In the genomic region with DNA sequence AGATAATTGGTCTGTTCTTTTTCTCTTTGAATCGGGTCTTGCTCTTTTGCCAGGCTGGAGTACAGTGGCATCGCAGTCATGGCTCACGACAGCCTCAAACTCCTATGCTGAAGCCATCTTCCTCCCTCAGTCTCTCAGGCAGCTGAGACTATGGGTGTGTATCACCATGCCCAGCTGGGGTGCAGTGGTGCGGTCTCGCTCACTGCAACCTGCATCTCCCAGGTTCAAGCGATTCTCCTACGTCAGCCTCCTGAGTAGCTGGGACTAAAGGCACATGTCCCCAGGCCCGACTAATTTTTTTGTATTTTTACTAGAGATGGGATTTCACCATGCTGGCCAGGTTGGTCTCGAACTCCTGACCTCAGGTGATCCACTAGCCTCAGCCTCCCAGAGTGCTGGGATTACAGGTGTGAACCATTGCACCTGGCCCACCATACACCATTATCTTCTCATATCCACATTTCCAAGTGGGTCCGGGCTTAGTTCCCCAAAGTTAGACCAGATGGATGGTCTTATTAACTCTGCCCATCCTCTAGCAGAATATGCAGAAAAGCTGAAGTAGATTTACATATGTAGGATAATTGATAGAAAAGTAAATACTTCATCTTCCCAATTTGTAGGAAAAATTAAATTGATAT, we compare ENCODE assay signal across 15 cellular contexts. TPM values are rescaled to one million over a fixed set of nuclear protein-coding genes. Genes with fewer than 3 reads are reported as not detected.
DNase-seq lines count a peak whose midpoint lies in the region; ATAC-seq and TF ChIP-seq lines count a peak whose summit lies in the region.
"Had no signal": no experiment of that assay in that cellular context is flagged by ENCODE, and none has a peak within 500 bp of the region (broad histone marks: within the 10 kb centered on the region; RNA-seq: fewer than 3 reads in every experiment).

No MANE protein-coding gene starts in this region.

- no peak overlapping the region for H4K5ac ChIP-seq in H9 (ENCODE audit: insufficient read length, low read depth, low read length)

- no peaks in the 10 kb centered on the region for H3K23me2 ChIP-seq in H9 (ENCODE audit: insufficient read length, low read depth, low read length, poor library complexity, severe bottlenecking)

- WGBS in H9 (ENCODE audit: extremely low coverage, insufficient read length, low lambda C conversion rate): no CpG with 5 or more reads among the region's 10 CpGs
- 95 to 98% methylated on average over 9 to 10 of the region's 10 CpGs for WGBS in endodermal cell (ENCODE audit: insufficient coverage in 1 of 2, insufficient read length in 1 of 2), 2 experiments
- WGBS in neuronal stem cell (ENCODE audit: extremely low coverage in 2 of 2, insufficient read length in 2 of 2, insufficient replicate concordance in 1 of 2), 2 donors: no CpG with 5 or more reads among the region's 10 CpGs
- WGBS in mammary epithelial cell (ENCODE audit: low coverage, missing lambda C conversion rate): 98% methylated on average over 10 of the region's 10 CpGs

- H3K36me3 ChIP-seq in endodermal cell (ENCODE audit: control insufficient read depth, insufficient read depth, low read length) (peaks cover 96% of the 10 kb centered on the region), neuronal stem cell (replicated peaks in 1 of 2; ENCODE audit: control insufficient read depth in 2 of 2, insufficient read depth in 2 of 2, low read length in 2 of 2) (peaks cover 39 to 98% of the 10 kb centered on the region in 2 donors), mammary epithelial cell (ENCODE audit: insufficient read depth, low read length) (peaks cover 29% of the 10 kb centered on the region)

- peaks cover 62% of the 10 kb centered on the region for H3K36me3 Mint-ChIP-seq in activated CD8-positive, alpha-beta T cell treated with anti-CD3 and anti-CD28 coated beads for 36 hours (ENCODE audit: low read depth)
- H3K36me3 Mint-ChIP-seq in activated CD8-positive, alpha-beta T cell treated with anti-CD3 and anti-CD28 coated beads, Interleukin-2, amount 10 ng/mL, durations not matched to agents 7 days and 5 days (ENCODE audit: low read depth): peaks cover 76% of the 10 kb centered on the region
- H3K36me3 Mint-ChIP-seq in H9 (ENCODE audit: insufficient read depth in 1 of 3, low read depth in 3 of 3) (peaks cover 66 to 95% (median 91%) of the 10 kb centered on the region in 3 experiments), endodermal cell (ENCODE audit: low read depth) (peaks cover 85% of the 10 kb centered on the region)

- H3K9ac ChIP-seq in H9 (ENCODE audit: extremely low read depth, insufficient read length, low read length) (no peak overlapping the region), endodermal cell (ENCODE audit: extremely low read depth, low read length, poor library complexity, severe bottlenecking) (no peak overlapping the region), neuronal stem cell (ENCODE audit: low read depth, low read length, poor library complexity) (no peak overlapping the region), mammary epithelial cell (ENCODE audit: insufficient read depth, low read length) (no peak overlapping the region)
- H3K9ac ChIP-seq: BLaER1 had no signal

- no peak overlapping the region for H3K56ac ChIP-seq in H9 (ENCODE audit: insufficient read length, low read depth, low read length)

- H3K27me3 Mint-ChIP-seq in activated CD8-positive, alpha-beta T cell treated with anti-CD3 and anti-CD28 coated beads for 36 hours: no peaks in the 10 kb centered on the region
- H3K27me3 Mint-ChIP-seq in activated CD8-positive, alpha-beta T cell treated with anti-CD3 and anti-CD28 coated beads, Interleukin-2, amount 10 ng/mL, durations not matched to agents 7 days and 5 days (ENCODE audit: low read depth): no peaks in the 10 kb centered on the region
- H3K27me3 Mint-ChIP-seq in H9 (ENCODE audit: low read depth): no peaks in the 10 kb centered on the region
- H3K27me3 Mint-ChIP-seq in endodermal cell (ENCODE audit: insufficient read depth): no peaks in the 10 kb centered on the region

- H3K14ac ChIP-seq in H9 (ENCODE audit: insufficient read depth, low read length) (no peak overlapping the region), neuronal stem cell (ENCODE audit: low read length) (no peak overlapping the region)

- H3K4me1 Mint-ChIP-seq in activated CD8-positive, alpha-beta T cell treated with anti-CD3 and anti-CD28 coated beads for 36 hours (ENCODE audit: low read depth): peaks cover 16% of the 10 kb centered on the region
- H3K4me1 Mint-ChIP-seq in activated CD8-positive, alpha-beta T cell treated with anti-CD3 and anti-CD28 coated beads, Interleukin-2, amount 10 ng/mL, durations not matched to agents 7 days and 5 days (ENCODE audit: low read depth): peaks cover 26% of the 10 kb centered on the region
- H3K4me1 Mint-ChIP-seq in H9 (no peaks in the 10 kb centered on the region), endodermal cell (no peaks in the 10 kb centered on the region)

- no peak overlapping the region for H3K27ac ChIP-seq in H9 (ENCODE audit: insufficient read length, low read depth, low read length)
- H3K27ac ChIP-seq in endodermal cell (ENCODE audit: low read depth, low read length): no peak overlapping the region
- H3K27ac ChIP-seq in neuronal stem cell (replicated peaks; ENCODE audit: low read length): no peak overlapping the region
- no peak overlapping the region for H3K27ac ChIP-seq in mammary epithelial cell (ENCODE audit: insufficient read depth, low read depth, low read length)
- H3K27ac ChIP-seq: BLaER1, PC-9 had no signal

- H4K20me1 ChIP-seq in H9 (ENCODE audit: control insufficient read depth, insufficient read depth, insufficient read length): no peaks in the 10 kb centered on the region
- H4K20me1 ChIP-seq in mammary epithelial cell (ENCODE audit: insufficient read depth, low read length): no peaks in the 10 kb centered on the region

- H2BK20ac ChIP-seq in H9 (ENCODE audit: low read depth, low read length, poor library complexity, severe bottlenecking): no peak overlapping the region

- H4K91ac ChIP-seq in H9 (ENCODE audit: insufficient read length, low read depth, low read length) (no peak overlapping the region), neuronal stem cell (ENCODE audit: low read depth, low read length, poor library complexity) (peak overlapping the region; percentile 86)

- H3K79me2 ChIP-seq in H9 (ENCODE audit: insufficient read depth, low read length) (peaks cover 1% of the 10 kb centered on the region; the same call in 1 of the 2 replicates), mammary epithelial cell (ENCODE audit: insufficient read depth, low read length) (peaks cover 6% of the 10 kb centered on the region)

- no peak for TF ChIP-seq CTCF in activated CD8-positive, alpha-beta T cell treated with anti-CD3 and anti-CD28 coated beads for 36 hours (IDR thresholded peaks at IDR 0.05)
- TF ChIP-seq CTCF in H9 (conservative IDR thresholded peaks at IDR 0.05): no peak
- no peak for TF ChIP-seq CTCF in endodermal cell (conservative IDR thresholded peaks at IDR 0.05)
- no peak for TF ChIP-seq CTCF in mammary epithelial cell (conservative IDR thresholded peaks at IDR 0.05 in 1 of 2, IDR thresholded peaks at IDR 0.05 in 1 of 2; ENCODE audit: extremely low read depth in 1 of 2, insufficient read depth in 1 of 2, low read depth in 1 of 2, low read length in 2 of 2)

- H3K18ac ChIP-seq in H9 (ENCODE audit: insufficient read length, low read depth, low read length) (no peak overlapping the region), neuronal stem cell (ENCODE audit: low read length) (no peak overlapping the region)

- H2BK120ac ChIP-seq in H9 (ENCODE audit: low read depth, low read length, poor library complexity, severe bottlenecking) (no peak overlapping the region), neuronal stem cell (ENCODE audit: low read depth, low read length) (no peak overlapping the region)

- no peaks in the 10 kb centered on the region for H3K9me3 Mint-ChIP-seq in activated CD8-positive, alpha-beta T cell treated with anti-CD3 and anti-CD28 coated beads for 36 hours
- no peaks in the 10 kb centered on the region for H3K9me3 Mint-ChIP-seq in activated CD8-positive, alpha-beta T cell treated with anti-CD3 and anti-CD28 coated beads, Interleukin-2, amount 10 ng/mL, durations not matched to agents 7 days and 5 days (ENCODE audit: insufficient read depth)
- no peaks in the 10 kb centered on the region for H3K9me3 Mint-ChIP-seq in H9
- no peaks in the 10 kb centered on the region for H3K9me3 Mint-ChIP-seq in endodermal cell

- intact Hi-C loops in activated CD8-positive, alpha-beta T cell treated with anti-CD3 and anti-CD28 coated beads for 36 hours (cut with micrococcal nuclease): no loop called here
- intact Hi-C loops in mammary epithelial cell (cut with micrococcal nuclease): no loop called here

- no peak overlapping the region for H2BK12ac ChIP-seq in H9 (ENCODE audit: insufficient read length, low read depth, low read length)
- H2BK12ac ChIP-seq in neuronal stem cell (ENCODE audit: low read length): no peak overlapping the region

- H3T11ph ChIP-seq in H9 (ENCODE audit: low read length): no peak overlapping the region

- ATAC-seq in activated CD8-positive, alpha-beta T cell treated with anti-CD3 and anti-CD28 coated beads for 36 hours: no peak
- ATAC-seq in activated CD8-positive, alpha-beta T cell treated with anti-CD3 and anti-CD28 coated beads, Interleukin-2, amount 10 ng/mL, durations not matched to agents 7 days and 5 days: no peak
- no peak for ATAC-seq in left lobe of liver

- CTCF ChIA-PET in activated CD8-positive, alpha-beta T cell treated with anti-CD3 and anti-CD28 coated beads for 36 hours (lab: Charles Lee): interaction anchor here (1.3 kb wide), 1 partner anchor 19 kb away, joined by 3 read pairs; no protein-coding TSS in a partner anchor
- CTCF ChIA-PET in activated CD8-positive, alpha-beta T cell treated with anti-CD3 and anti-CD28 coated beads, Interleukin-2, amount 10 ng/mL, durations not matched to agents 7 days and 5 days (lab: Charles Lee): no interaction called here
- CTCF ChIA-PET in mammary epithelial cell (lab: Charles Lee; ENCODE audit: low non-redundant PET): no interaction called here

- no peaks in the 10 kb centered on the region for H3K27me3 ChIP-seq in H9 (ENCODE audit: insufficient read depth, low read length)
- H3K27me3 ChIP-seq in endodermal cell (ENCODE audit: control insufficient read depth, insufficient read depth, low read length, poor library complexity, severe bottlenecking): no peaks in the 10 kb centered on the region
- H3K27me3 ChIP-seq in neuronal stem cell (ENCODE audit: control insufficient read depth in 3 of 3, insufficient read depth in 3 of 3, low read depth in 1 of 3, low read length in 3 of 3): no peaks in the 10 kb centered on the region
- no peaks in the 10 kb centered on the region for H3K27me3 ChIP-seq in mammary epithelial cell (ENCODE audit: insufficient read depth, low read length)
- H3K27me3 ChIP-seq: BLaER1 had no signal

- BruUV-seq in mammary epithelial cell (replicated peaks; lab: Mats Ljungman, UMichigan): no TSS peak

- H4K8ac ChIP-seq in H9 (replicated peaks; ENCODE audit: insufficient read length, low read depth, low read length): no peak overlapping the region
- no peak overlapping the region for H4K8ac ChIP-seq in neuronal stem cell (ENCODE audit: low read depth, low read length)

- no peak overlapping the region for H2BK15ac ChIP-seq in H9 (ENCODE audit: low read depth, low read length)
- H2BK15ac ChIP-seq in neuronal stem cell (ENCODE audit: low read length): no peak overlapping the region

- no peak overlapping the region for H3K23ac ChIP-seq in H9 (ENCODE audit: insufficient read length, low read depth, low read length)
- H3K23ac ChIP-seq in neuronal stem cell (ENCODE audit: low read depth, low read length, poor library complexity): no peak overlapping the region

- H3K79me1 ChIP-seq in H9 (ENCODE audit: insufficient read depth, low read depth, low read length, poor library complexity, severe bottlenecking) (peaks cover 5% of the 10 kb centered on the region), neuronal stem cell (ENCODE audit: low read depth, low read length) (no peaks in the 10 kb centered on the region)

- H3K4me1 ChIP-seq in H9 (ENCODE audit: insufficient read depth, low read length) (no peaks in the 10 kb centered on the region), endodermal cell (ENCODE audit: control insufficient read depth, insufficient read depth, low read length) (no peaks in the 10 kb centered on the region), neuronal stem cell (ENCODE audit: control insufficient read depth in 2 of 2, insufficient read depth in 1 of 2, low read depth in 1 of 2, low read length in 2 of 2) (no peaks in the 10 kb centered on the region), mammary epithelial cell (ENCODE audit: insufficient read depth, low read length) (peaks cover 17% of the 10 kb centered on the region)

- H2AK5ac ChIP-seq in H9 (ENCODE audit: insufficient read length, low read length): no peak overlapping the region
- H2AK5ac ChIP-seq in neuronal stem cell (ENCODE audit: low read depth, low read length): no peak overlapping the region

- H3K4me3 ChIP-seq in endodermal cell (ENCODE audit: low read length) (no peak overlapping the region), neuronal stem cell (ENCODE audit: low read length in 2 of 2) (no peak overlapping the region), mammary epithelial cell (replicated peaks in 1 of 3; ENCODE audit: insufficient read depth in 1 of 3, low read depth in 2 of 3, low read length in 3 of 3) (no peak overlapping the region)
- H3K4me3 ChIP-seq: BLaER1, PC-9 had no signal

- no peak overlapping the region for H3K4me2 ChIP-seq in H9 (ENCODE audit: insufficient read depth, insufficient read length, low read length)
- no peak overlapping the region for H3K4me2 ChIP-seq in neuronal stem cell (ENCODE audit: insufficient read depth, low read length, poor library complexity, severe bottlenecking)
- no peak overlapping the region for H3K4me2 ChIP-seq in mammary epithelial cell (ENCODE audit: insufficient read depth, low read depth, low read length)
- H3K4me2 ChIP-seq: BLaER1, PC-9 had no signal

- no peak for DNase-seq in activated CD8-positive, alpha-beta T cell treated with anti-CD3 and anti-CD28 coated beads for 36 hours
- DNase-seq in activated CD8-positive, alpha-beta T cell treated with anti-CD3 and anti-CD28 coated beads, Interleukin-2, amount 10 ng/mL, durations not matched to agents 7 days and 5 days: no peak
- DNase-seq in H9 (no peak), endodermal cell (peak; percentile 45), neuronal stem cell (ENCODE audit: low spot score) (no peak), mammary epithelial cell (no peak), SKM-1 (lab: John Stamatoyannopoulos, UW; ENCODE audit: unreplicated experiment) (no peak), left lobe of liver (ENCODE audit: low spot score) (no peak)
- DNase-seq: H7, Karpas-422, NCI-H1436, NCI-H1930, NCI-H526, PC-9 had no signal

- H3K4me3 Mint-ChIP-seq in activated CD8-positive, alpha-beta T cell treated with anti-CD3 and anti-CD28 coated beads for 36 hours: no peak overlapping the region
- H3K4me3 Mint-ChIP-seq in activated CD8-positive, alpha-beta T cell treated with anti-CD3 and anti-CD28 coated beads, Interleukin-2, amount 10 ng/mL, durations not matched to agents 7 days and 5 days: no peak overlapping the region
- H3K4me3 Mint-ChIP-seq in H9 (no peak overlapping the region), endodermal cell (no peak overlapping the region)

- H2AFZ ChIP-seq in H9 (ENCODE audit: low read length) (no peak overlapping the region), neuronal stem cell (ENCODE audit: low read length) (no peak overlapping the region), mammary epithelial cell (ENCODE audit: low read depth, low read length) (no peak overlapping the region)
- H2AFZ ChIP-seq: PC-9 had no signal

- H2BK5ac ChIP-seq in H9 (ENCODE audit: insufficient read length, low read length) (no peak overlapping the region), neuronal stem cell (ENCODE audit: low read length) (no peak overlapping the region)

- in situ Hi-C loops in mammary epithelial cell (cut with MboI; ENCODE audit: low sequenced_read_pairs in 2 of 2): no loop called here

- dilution Hi-C loops in mammary epithelial cell (cut with HindIII; ENCODE audit: low sequenced_read_pairs): no loop called here

- POLR2A ChIA-PET in activated CD8-positive, alpha-beta T cell treated with anti-CD3 and anti-CD28 coated beads for 36 hours (lab: Charles Lee): interaction anchor here (4.0 kb wide), 1 partner anchor 12 kb away, joined by 19 read pairs; a partner anchor contains a TSS
- POLR2A ChIA-PET in activated CD8-positive, alpha-beta T cell treated with anti-CD3 and anti-CD28 coated beads, Interleukin-2, amount 10 ng/mL, durations not matched to agents 7 days and 5 days (lab: Charles Lee): no interaction called here

- peak overlapping the region; percentile 2 for H3K27ac Mint-ChIP-seq in activated CD8-positive, alpha-beta T cell treated with anti-CD3 and anti-CD28 coated beads for 36 hours
- H3K27ac Mint-ChIP-seq in activated CD8-positive, alpha-beta T cell treated with anti-CD3 and anti-CD28 coated beads, Interleukin-2, amount 10 ng/mL, durations not matched to agents 7 days and 5 days: no peak overlapping the region
- H3K27ac Mint-ChIP-seq in H9 (peak overlapping the region; percentile 4 to 91 (median 82); a peak in 4 of 7 replicates), endodermal cell (peak overlapping the region; percentile 53)

- H3K9me3 ChIP-seq in H9 (ENCODE audit: control insufficient read depth, low read depth, low read length) (no peaks in the 10 kb centered on the region), endodermal cell (ENCODE audit: control insufficient read depth, low read length) (no peaks in the 10 kb centered on the region), neuronal stem cell (replicated peaks in 1 of 2; ENCODE audit: control insufficient read depth in 2 of 2, insufficient read depth in 1 of 2, low read depth in 1 of 2, low read length in 2 of 2) (peaks cover 0 to 1% of the 10 kb centered on the region in 2 donors), mammary epithelial cell (replicated peaks; ENCODE audit: insufficient read depth, low read length) (no peaks in the 10 kb centered on the region)
- H3K9me3 ChIP-seq: BLaER1 had no signal

- H3K4ac ChIP-seq in H9 (ENCODE audit: low read depth, low read length) (no peak overlapping the region), neuronal stem cell (ENCODE audit: low read length) (no peak overlapping the region)

RNA-seq across cellular contexts. Expression of a gene that starts 13.1 kb away (rescaled TPM):
- 1 to 10 TPM; 1.7 to 1.9 TPM for total RNA-seq in activated CD8-positive, alpha-beta T cell treated with anti-CD3 and anti-CD28 coated beads for 36 hours
- total RNA-seq in activated CD8-positive, alpha-beta T cell treated with anti-CD3 and anti-CD28 coated beads, Interleukin-2, amount 10 ng/mL, durations not matched to agents 7 days and 5 days: 1 to 10 TPM; 2.5 to 2.6 TPM
- total RNA-seq in H9 (2021): 1.0 and 1.9 TPM in 2 replicates
- 1 to 10 TPM; 2.5 to 5.1 TPM for total RNA-seq in endodermal cell
- 1.2 TPM for polyA plus RNA-seq in endodermal cell (2013, experiment 1 of 2)
- polyA plus RNA-seq in endodermal cell (2013, experiment 2 of 2): 1.2 TPM
- polyA plus RNA-seq in neuronal stem cell (2013, experiment 1 of 2): 0.26 TPM
- 0.25 TPM for polyA plus RNA-seq in neuronal stem cell (2013, experiment 2 of 2)
- total RNA-seq in mammary epithelial cell: 1 to 10 TPM; 1.8 to 2.7 TPM
- 0.17 TPM for polyA plus RNA-seq in mammary epithelial cell
- 2.5 TPM for polyA minus RNA-seq in mammary epithelial cell
- total RNA-seq in left lobe of liver: 2.7 TPM

RNA-seq across cellular contexts. Expression of a gene that starts 26.9 kb away (rescaled TPM):
- total RNA-seq in activated CD8-positive, alpha-beta T cell treated with anti-CD3 and anti-CD28 coated beads for 36 hours: 100 to 1,000 TPM; 227 to 246 TPM
- 100 to 1,000 TPM; 230 to 233 TPM for total RNA-seq in activated CD8-positive, alpha-beta T cell treated with anti-CD3 and anti-CD28 coated beads, Interleukin-2, amount 10 ng/mL, durations not matched to agents 7 days and 5 days
- total RNA-seq in H9 (2021) (484 and 514 TPM in 2 replicates), endodermal cell (100 to 1,000 TPM; 368 to 385 TPM), mammary epithelial cell (10 to 100 TPM; 17.2 to 82.2 TPM), left lobe of liver (28.2 TPM)
- polyA plus RNA-seq in endodermal cell (2013, experiment 1 of 2): 403 TPM
- polyA plus RNA-seq in endodermal cell (2013, experiment 2 of 2): 368 TPM
- polyA plus RNA-seq in neuronal stem cell (2013, experiment 1 of 2): 328 TPM
- polyA plus RNA-seq in neuronal stem cell (2013, experiment 2 of 2): 336 TPM
- 84.7 TPM for polyA plus RNA-seq in mammary epithelial cell
- polyA minus RNA-seq in mammary epithelial cell: 39.5 TPM
